24 cellular contexts compared by ENCODE assay signal in the genomic region with DNA sequence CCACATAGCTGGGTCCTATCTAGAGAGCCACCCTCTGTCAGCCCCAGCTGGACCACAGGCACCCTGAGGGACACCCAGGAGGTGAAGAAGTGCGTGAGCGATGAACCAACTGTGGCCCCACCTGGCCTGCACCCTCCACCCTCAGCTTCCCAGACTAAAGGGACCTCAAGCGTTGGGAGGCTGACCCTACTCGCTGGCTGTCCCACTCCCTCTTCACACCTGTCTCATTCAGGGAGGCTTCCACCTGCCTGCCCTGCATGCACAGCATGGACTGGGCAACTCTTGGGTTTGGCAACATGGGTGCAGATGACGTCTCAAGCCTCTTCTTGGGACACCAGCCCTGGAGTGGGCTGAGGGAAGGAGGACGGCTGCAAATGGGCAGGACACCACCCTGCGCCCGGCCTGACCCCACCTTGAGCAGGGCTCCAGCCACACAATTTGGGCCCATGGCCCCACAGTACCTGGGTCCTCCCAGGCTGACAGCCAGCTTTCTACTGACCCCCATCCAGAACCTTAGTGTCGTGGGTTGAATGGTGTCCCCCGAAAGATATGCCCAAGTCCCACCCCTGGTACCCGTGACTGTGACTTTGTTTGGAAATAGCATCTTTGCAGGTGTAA. TPM values are rescaled to one million over a fixed set of nuclear protein-coding genes. Genes with fewer than 3 reads are reported as not detected.
A peak's percentile ranks its signal among the peaks of the same experiment; 100 is the strongest.
DNase-seq lines count a peak whose midpoint lies in the region; ATAC-seq and TF ChIP-seq lines count a peak whose summit lies in the region.
"Had no signal": no experiment of that assay in that cellular context is flagged by ENCODE, and none has a peak within 500 bp of the region (broad histone marks: within the 10 kb centered on the region; RNA-seq: fewer than 3 reads in every experiment).

No MANE protein-coding gene starts in this region.

- intact Hi-C loops in sciatic nerve (cut with DNase I), result no loop called here

- H3K9me3 Mint-ChIP-seq in endodermal cell, result no peaks in the 10 kb centered on the region
- H3K9me3 Mint-ChIP-seq in WTC11, result no peaks in the 10 kb centered on the region

- no peaks in the 10 kb centered on the region for H3K36me3 ChIP-seq in H7 (replicated peaks; ENCODE audit: control insufficient read depth, insufficient read depth, low read length)
- no peaks in the 10 kb centered on the region for H3K36me3 ChIP-seq in endodermal cell (ENCODE audit: control insufficient read depth, insufficient read depth, low read length)
- H3K36me3 ChIP-seq: BE2C, MG63 had no signal

- DNase-seq in activated CD4-positive, CD25-positive, alpha-beta regulatory T cell treated with anti-CD3 and anti-CD28 coated beads, Interleukin-2, amount 50 U/mL, for 72 hours, result peak; percentile 16
- DNase-seq in H7 (peak; percentile 40), endodermal cell (peak; percentile 20), sciatic nerve (ENCODE audit: low spot score) (peak; percentile 32), NCI-H446 treated with DMSO at 0.1 percent for 48 hours (lab: John Stamatoyannopoulos, UW) (no peak), WTC11 (ENCODE audit: low spot score) (no peak)
- DNase-seq: CD4-positive, CD25-positive, alpha-beta regulatory T cell; DMS 273 treated with DMSO at 0.1 percent for 48 hours; GF-D8; HCEC 1CT; Kasumi-1; NCI-H1092; NCI-H146; NCI-H2029 treated with DMSO at 0.1 percent for 48 hours; NCI-H774; OCI-M1; SIG-M5 had no signal

- H3K4me3 Mint-ChIP-seq in endodermal cell (no peak overlapping the region), WTC11 (no peak overlapping the region)
- H3K4me3 Mint-ChIP-seq: CD4-positive, CD25-positive, alpha-beta regulatory T cell had no signal

- H3K9ac ChIP-seq in endodermal cell (ENCODE audit: extremely low read depth, low read length, poor library complexity, severe bottlenecking), result no peak overlapping the region
- H3K9ac ChIP-seq: GM23248 had no signal

- CTCF ChIA-PET in WTC11 (lab: Charles Lee), result no interaction called here

- peaks cover 35% of the 10 kb centered on the region for H3K27me3 Mint-ChIP-seq in endodermal cell (ENCODE audit: insufficient read depth)
- peaks cover 34% of the 10 kb centered on the region for H3K27me3 Mint-ChIP-seq in WTC11 (ENCODE audit: low read depth)

- no peak overlapping the region for H3K4me3 ChIP-seq in H7 (ENCODE audit: insufficient read depth, low read depth, low read length)
- no peak overlapping the region for H3K4me3 ChIP-seq in endodermal cell (ENCODE audit: low read length)
- H3K4me3 ChIP-seq: GM23248, MG63 had no signal

- H3K9me3 ChIP-seq in endodermal cell (ENCODE audit: control insufficient read depth, low read length), result no peaks in the 10 kb centered on the region
- H3K9me3 ChIP-seq: BE2C, MG63 had no signal

- no peaks in the 10 kb centered on the region for H3K36me3 Mint-ChIP-seq in endodermal cell (ENCODE audit: low read depth)
- no peaks in the 10 kb centered on the region for H3K36me3 Mint-ChIP-seq in WTC11
- H3K36me3 Mint-ChIP-seq: CD4-positive, CD25-positive, alpha-beta regulatory T cell; IgD-negative memory B cell had no signal

- 90 to 93% methylated on average over 5 to 11 of the region's 11 CpGs for WGBS in endodermal cell (ENCODE audit: insufficient coverage in 1 of 2, insufficient read length in 1 of 2), 2 experiments

- H3K27me3 ChIP-seq in H7 (ENCODE audit: control insufficient read depth, insufficient read depth, low read length) (peaks cover 16% of the 10 kb centered on the region), endodermal cell (ENCODE audit: control insufficient read depth, insufficient read depth, low read length, poor library complexity, severe bottlenecking) (peaks cover 23% of the 10 kb centered on the region)
- H3K27me3 ChIP-seq: BE2C had no signal

- no peak for ATAC-seq in activated CD4-positive, CD25-positive, alpha-beta regulatory T cell treated with anti-CD3 and anti-CD28 coated beads, Interleukin-2, amount 50 U/mL, for 24 hours
- ATAC-seq in sciatic nerve, result no peak
- ATAC-seq in HG03097 (IDR thresholded peaks at IDR 0.05; ENCODE audit: low FRiP score, unreplicated experiment), result no peak
- no peak for ATAC-seq in WTC11

- no peaks in the 10 kb centered on the region for H3K4me1 ChIP-seq in endodermal cell (ENCODE audit: control insufficient read depth, insufficient read depth, low read length)

- H3K4me1 Mint-ChIP-seq in endodermal cell (peaks cover 7% of the 10 kb centered on the region), WTC11 (peaks cover 10% of the 10 kb centered on the region)

- no peak overlapping the region for H3K27ac ChIP-seq in endodermal cell (ENCODE audit: low read depth, low read length)
- H3K27ac ChIP-seq: GM23248 had no signal

- POLR2A ChIA-PET in WTC11 (lab: Charles Lee), result no interaction called here

- no peak for TF ChIP-seq CTCF in endodermal cell (conservative IDR thresholded peaks at IDR 0.05)
- TF ChIP-seq CTCF in WTC11 (IDR thresholded peaks at IDR 0.05), result no peak

- H3K27ac Mint-ChIP-seq in endodermal cell (no peak overlapping the region), WTC11 (no peak overlapping the region)
- H3K27ac Mint-ChIP-seq: CD4-positive, CD25-positive, alpha-beta regulatory T cell; IgD-negative memory B cell had no signal

TF ChIP-seq in WTC11, 78 proteins besides CTCF, POLR2A, EP300 and RAD21:
- TF ChIP-seq ZNF423 (CRISPR knock-in tag; IDR thresholded peaks at IDR 0.05), result no peak
- TF ChIP-seq SMAD4 (CRISPR knock-in tag; IDR thresholded peaks at IDR 0.05), result no peak
- TF ChIP-seq, protein P1, sequence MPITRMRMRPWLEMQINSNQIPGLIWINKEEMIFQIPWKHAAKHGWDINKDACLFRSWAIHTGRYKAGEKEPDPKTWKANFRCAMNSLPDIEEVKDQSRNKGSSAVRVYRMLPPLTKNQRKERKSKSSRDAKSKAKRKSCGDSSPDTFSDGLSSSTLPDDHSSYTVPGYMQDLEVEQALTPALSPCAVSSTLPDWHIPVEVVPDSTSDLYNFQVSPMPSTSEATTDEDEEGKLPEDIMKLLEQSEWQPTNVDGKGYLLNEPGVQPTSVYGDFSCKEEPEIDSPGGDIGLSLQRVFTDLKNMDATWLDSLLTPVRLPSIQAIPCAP (CRISPR knock-in tag; IDR thresholded peaks at IDR 0.05), result no peak
- TF ChIP-seq, protein P2, sequence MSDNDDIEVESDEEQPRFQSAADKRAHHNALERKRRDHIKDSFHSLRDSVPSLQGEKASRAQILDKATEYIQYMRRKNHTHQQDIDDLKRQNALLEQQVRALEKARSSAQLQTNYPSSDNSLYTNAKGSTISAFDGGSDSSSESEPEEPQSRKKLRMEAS (CRISPR knock-in tag; IDR thresholded peaks at IDR 0.05), result no peak
- TF ChIP-seq FOXJ3 (CRISPR knock-in tag; IDR thresholded peaks at IDR 0.05; ENCODE audit: borderline replicate concordance), result no peak
- no peak for TF ChIP-seq SOX15 (CRISPR knock-in tag; IDR thresholded peaks at IDR 0.05)
- no peak for TF ChIP-seq ATF1 (CRISPR knock-in tag; IDR thresholded peaks at IDR 0.05)

RNA-seq across cellular contexts. Expression of a gene that starts 2.1 kb away (rescaled TPM):
- total RNA-seq in H7 (2014; rRNA removed; shearing (Covaris generic)), result 1.9 and 3.2 TPM in 2 replicates
- total RNA-seq in endodermal cell (10 to 100 TPM in 1 of 2 donors, 1 to 10 TPM in 1; 8.2 to 15.7 TPM), sciatic nerve (4.5 TPM), WTC11 (2021) (2.4 to 3.9 TPM (median 3.6 TPM) in 3 replicates)
- 4.0 TPM for polyA plus RNA-seq in endodermal cell (2013, experiment 1 of 2)
- polyA plus RNA-seq in endodermal cell (2013, experiment 2 of 2), result 4.0 TPM
- total RNA-seq: CD4-positive, CD25-positive, alpha-beta regulatory T cell; GM23248 had no signal
- polyA plus RNA-seq: CD4-positive, CD25-positive, alpha-beta regulatory T cell; GM23248; IgD-negative memory B cell had no signal

RNA-seq across cellular contexts. Expression of a gene that starts 22.9 kb away (rescaled TPM):
- not detected in 2 replicates for total RNA-seq in H7 (2014; rRNA removed; shearing (Covaris generic))
- total RNA-seq in endodermal cell (not detected), sciatic nerve (4.7 TPM), WTC11 (2021) (not detected in 3 replicates)
- not detected for polyA plus RNA-seq in endodermal cell (2013, experiment 1 of 2)
- polyA plus RNA-seq in endodermal cell (2013, experiment 2 of 2), result not detected
- total RNA-seq: CD4-positive, CD25-positive, alpha-beta regulatory T cell; GM23248; NCI-H460 had no signal
- polyA plus RNA-seq: CD4-positive, CD25-positive, alpha-beta regulatory T cell; GM23248; IgD-negative memory B cell had no signal

Comparison
In these comparisons a context has a peak if more than half of its experiments do, and no peak if none do; other contexts are left out.
1. DNase-seq: peak in activated CD4-positive, CD25-positive, alpha-beta regulatory T cell treated with anti-CD3 and anti-CD28 coated beads, Interleukin-2, amount 50 U/mL, for 72 hours (single experiment), H7 (single experiment), endodermal cell (single experiment) and sciatic nerve (single experiment); none in NCI-H446 treated with DMSO at 0.1 percent for 48 hours (single experiment) and WTC11 (single experiment).